In the genomic region with DNA sequence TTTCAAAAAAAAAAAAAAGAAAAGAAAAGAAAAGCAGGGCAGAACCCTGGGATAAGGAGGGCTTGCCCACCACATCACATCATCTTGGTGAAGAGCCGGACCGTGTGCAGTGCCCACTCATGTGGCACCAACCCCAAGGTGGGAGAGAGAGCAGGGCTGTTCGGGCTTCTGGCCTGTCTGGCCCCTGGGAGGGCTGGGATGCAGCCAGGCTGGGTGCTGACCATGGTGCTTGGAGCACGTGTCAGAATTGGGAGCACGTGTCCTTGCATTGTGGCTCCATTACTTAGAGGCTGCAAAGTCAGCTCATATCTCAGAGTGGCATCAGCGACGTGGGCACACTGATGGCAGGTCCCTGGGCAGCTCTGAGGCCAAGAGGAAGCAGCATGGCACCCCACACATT, we compare ENCODE assay signal across 16 cellular contexts.
DNase-seq lines count a peak whose midpoint lies in the region; ATAC-seq and TF ChIP-seq lines count a peak whose summit lies in the region.
"Had no signal": no experiment of that assay in that cellular context is flagged by ENCODE, and none has a peak within 500 bp of the region (broad histone marks: within the 10 kb centered on the region; RNA-seq: fewer than 3 reads in every experiment).

No MANE protein-coding gene starts in this region.

- no peak for TF ChIP-seq CTCF in cardiac muscle cell (IDR thresholded peaks at IDR 0.05; ENCODE audit: low read depth, low read length)
- no peak for TF ChIP-seq CTCF in right atrium auricular region (IDR thresholded peaks at IDR 0.05)
- TF ChIP-seq CTCF in OCI-LY1 (IDR thresholded peaks at IDR 0.05; ENCODE audit: low read length) = no peak

- H3K36me3 ChIP-seq in cardiac muscle cell (no peaks in the 10 kb centered on the region), right atrium auricular region (no peaks in the 10 kb centered on the region), OCI-LY1 (ENCODE audit: insufficient read depth, low read length) (no peaks in the 10 kb centered on the region)

- no peaks in the 10 kb centered on the region for H4K20me1 ChIP-seq in OCI-LY1 (ENCODE audit: insufficient read depth, low read length)

- no peak overlapping the region; the same call in 1 of the 2 replicates for H3K4me2 ChIP-seq in OCI-LY1 (ENCODE audit: low read length)

- no peak overlapping the region for H3K4me3 ChIP-seq in cardiac muscle cell
- H3K4me3 ChIP-seq in right atrium auricular region = no peak overlapping the region
- H3K4me3 ChIP-seq in OCI-LY1 (ENCODE audit: low read depth, low read length, poor library complexity, severe bottlenecking) = no peak overlapping the region

- H3K27ac ChIP-seq in cardiac muscle cell = no peak overlapping the region
- no peak overlapping the region for H3K27ac ChIP-seq in right atrium auricular region
- peak overlapping the region; percentile 99 for H3K27ac ChIP-seq in OCI-LY1 (ENCODE audit: low read depth, low read length, poor library complexity, severe bottlenecking)
- H3K27ac ChIP-seq: C4-2B, HL-60 had no signal

- no peak overlapping the region for H2AFZ ChIP-seq in OCI-LY1 (ENCODE audit: low read length)

- H3K4me1 ChIP-seq in cardiac muscle cell (ENCODE audit: low read depth) = peaks cover 3% of the 10 kb centered on the region
- no peaks in the 10 kb centered on the region for H3K4me1 ChIP-seq in right atrium auricular region
- H3K4me1 ChIP-seq in OCI-LY1 (ENCODE audit: insufficient read depth, low read length, severe bottlenecking) = peaks cover 92% of the 10 kb centered on the region

- DNase-seq in cardiac muscle cell (ENCODE audit: low read depth in 1 of 2, low spot score in 1 of 2) (peak; percentile 17 to 71), right atrium auricular region (ENCODE audit: low spot score) (no peak), iPS-NIHi11 (ENCODE audit: low spot score) (peak; percentile 65), NCI-H524 treated with DMSO at 0.1 percent for 48 hours (lab: John Stamatoyannopoulos, UW) (no peak)
- DNase-seq in activated CD8-positive, alpha-beta memory T cell treated with anti-CD3 and anti-CD28 coated beads for 24 hours = no peak
- no peak for DNase-seq in stimulated activated naive CD4-positive, alpha-beta T cell (lab: John Stamatoyannopoulos, UW)
- DNase-seq: COR-L47, H7, KG1, NCI-H1417 treated with DMSO at 0.1 percent for 48 hours, NCI-H1930, RPMI8226 had no signal

- H3K9me3 ChIP-seq in cardiac muscle cell (ENCODE audit: low read depth) (no peaks in the 10 kb centered on the region), right atrium auricular region (no peaks in the 10 kb centered on the region), OCI-LY1 (ENCODE audit: low read length) (no peaks in the 10 kb centered on the region)

- H3K79me2 ChIP-seq in OCI-LY1 (ENCODE audit: insufficient read depth, low read length) = no peaks in the 10 kb centered on the region

- H3K9ac ChIP-seq in OCI-LY1 (ENCODE audit: low read length) = no peak overlapping the region; the same call in 1 of the 2 replicates

- no peaks in the 10 kb centered on the region for H3K9me2 ChIP-seq in OCI-LY1 (ENCODE audit: low read depth, low read length)

- no peaks in the 10 kb centered on the region for H3F3A ChIP-seq in OCI-LY1 (ENCODE audit: insufficient read depth, low read length)

- no peaks in the 10 kb centered on the region for H3K27me3 ChIP-seq in cardiac muscle cell
- no peaks in the 10 kb centered on the region for H3K27me3 ChIP-seq in right atrium auricular region
- H3K27me3 ChIP-seq in OCI-LY1 (ENCODE audit: insufficient read depth, low read length) = no peaks in the 10 kb centered on the region

- ATAC-seq in GM18519 (IDR thresholded peaks at IDR 0.05; ENCODE audit: low FRiP score, unreplicated experiment) = no peak

Comparison
In these comparisons a context has a peak if more than half of its experiments do, and no peak if none do; other contexts are left out.
1. DNase-seq: peak in cardiac muscle cell (2 of 2) and iPS-NIHi11 (single experiment); none in right atrium auricular region (single experiment), NCI-H524 treated with DMSO at 0.1 percent for 48 hours (single experiment), activated CD8-positive, alpha-beta memory T cell treated with anti-CD3 and anti-CD28 coated beads for 24 hours (single experiment) and stimulated activated naive CD4-positive, alpha-beta T cell (0 of 6).